25 cellular contexts compared by ENCODE assay signal in the genomic region with DNA sequence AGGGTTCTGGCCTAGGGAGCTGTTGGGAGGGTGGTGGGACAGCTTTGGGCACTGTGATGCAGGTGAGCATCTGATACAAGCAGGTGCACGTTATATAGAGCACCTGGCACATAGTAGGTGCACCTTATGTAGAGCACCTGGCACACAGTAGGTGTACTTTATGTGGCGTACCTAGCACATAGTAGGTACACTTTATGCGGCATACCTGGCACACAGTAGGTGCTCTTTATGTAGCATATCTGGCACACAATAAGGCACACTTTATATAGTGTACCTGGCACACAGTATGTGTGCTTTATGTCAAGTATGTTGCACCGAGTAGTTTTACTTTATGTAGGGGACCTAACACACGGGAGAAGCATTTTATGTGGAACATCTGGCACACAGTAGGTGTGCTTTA. TPM values are rescaled to one million over a fixed set of nuclear protein-coding genes. Genes with fewer than 3 reads are reported as not detected.
A peak's percentile ranks its signal among the peaks of the same experiment; 100 is the strongest.
DNase-seq lines count a peak whose midpoint lies in the region; ATAC-seq, FAIRE-seq and TF ChIP-seq lines count a peak whose summit lies in the region.
"Had no signal": no experiment of that assay in that cellular context is flagged by ENCODE, and none has a peak within 500 bp of the region (broad histone marks: within the 10 kb centered on the region; RNA-seq: fewer than 3 reads in every experiment).

No MANE protein-coding gene starts in this region.

- TF ChIP-seq CTCF in HepG2 (CRISPR knock-in tag; IDR thresholded peaks at IDR 0.05) (no peak), right lobe of liver (IDR thresholded peaks at IDR 0.05) (no peak)

- H3K27ac ChIP-seq in HepG2 (ENCODE audit: extremely low read length, insufficient read depth, low read length) (no peak overlapping the region), right lobe of liver (no peak overlapping the region), mesendoderm (ENCODE audit: low read depth, low read length) (no peak overlapping the region)
- H3K27ac ChIP-seq: 22Rv1; BLaER1 treated with 17β-estradiol and CSF1 and Interleukin-3, amounts not matched to agents 10 nM and 100 nM; GM23248 had no signal

- no peak overlapping the region for H2AFZ ChIP-seq in HepG2 (ENCODE audit: low read length)
- H2AFZ ChIP-seq: GM23248 had no signal

- H3K18ac ChIP-seq in mesendoderm (ENCODE audit: low read length) = no peak overlapping the region

- FAIRE-seq in HepG2 (lab: Jason Lieb, UNC) = no peak
- FAIRE-seq: A204.1, GM12892, H1 had no signal

- H3K27me3 ChIP-seq in HepG2 (ENCODE audit: control insufficient read depth in 1 of 2, insufficient read depth in 2 of 2, low read length in 2 of 2) (no peaks in the 10 kb centered on the region), right lobe of liver (no peaks in the 10 kb centered on the region), mesendoderm (ENCODE audit: insufficient read depth, low read length, poor library complexity) (no peaks in the 10 kb centered on the region), HAP-1 (ENCODE audit: low read depth) (no peaks in the 10 kb centered on the region)
- H3K27me3 ChIP-seq: BE2C; BLaER1 treated with 17β-estradiol and CSF1 and Interleukin-3, amounts not matched to agents 10 nM and 100 nM had no signal

- H2BK120ac ChIP-seq in mesendoderm (ENCODE audit: low read depth, low read length) = no peak overlapping the region

- H3K4me1 ChIP-seq in HepG2 (ENCODE audit: insufficient read depth, low read length) (peaks cover 42% of the 10 kb centered on the region), right lobe of liver (peaks cover 0 to 12% (median 0%) of the 10 kb centered on the region in 4 donors), mesendoderm (ENCODE audit: control insufficient read depth, low read depth, low read length) (no peaks in the 10 kb centered on the region), HAP-1 (no peaks in the 10 kb centered on the region)
- H3K4me1 ChIP-seq: BE2C had no signal

- 93% methylated on average over 3 of the region's 5 CpGs for WGBS in HepG2 (ENCODE audit: low lambda C conversion rate)
- WGBS in right lobe of liver (ENCODE audit: insufficient coverage, low coverage, low lambda C conversion rate, missing lambda C conversion rate) = 57% methylated on average over 2 of the region's 5 CpGs
- WGBS in mesendoderm (ENCODE audit: extremely low coverage, insufficient coverage, low lambda C conversion rate) = no CpG with 5 or more reads among the region's 5 CpGs

- H3K4me3 ChIP-seq in HepG2 (replicated peaks in 1 of 3; ENCODE audit: insufficient read depth in 1 of 3, low read depth in 2 of 3, low read length in 3 of 3) (no peak overlapping the region), right lobe of liver (no peak overlapping the region), mesendoderm (ENCODE audit: low read length) (peak overlapping the region; percentile 9), HAP-1 (no peak overlapping the region)
- H3K4me3 ChIP-seq: BLaER1 treated with 17β-estradiol and CSF1 and Interleukin-3, amounts not matched to agents 10 nM and 100 nM; GM23248 had no signal

- no peak for TF ChIP-seq RAD21 in HepG2 (CRISPR knock-in tag; IDR thresholded peaks at IDR 0.05)

- DNase-seq in HepG2 (ENCODE audit: low spot score) (no peak), right lobe of liver (no peak), mesendoderm (no peak), HCEC 1CT (no peak), HAP-1 (ENCODE audit: low spot score in 2 of 2) (no peak), Ammon's horn (ENCODE audit: low spot score) (no peak)
- DNase-seq: BE2C; Calu3; CD4-positive, alpha-beta memory T cell; COR-L47; DMS53; DMS79 treated with DMSO at 0.1 percent for 48 hours; GF-D8; GM23248; H7; HFFc6 had no signal

- H3K79me1 ChIP-seq in mesendoderm (ENCODE audit: low read length) = no peaks in the 10 kb centered on the region

- H3K36me3 ChIP-seq in HepG2 (replicated peaks in 1 of 2; ENCODE audit: control insufficient read depth in 1 of 2, insufficient read depth in 2 of 2, low read length in 2 of 2) (no peaks in the 10 kb centered on the region), right lobe of liver (no peaks in the 10 kb centered on the region), mesendoderm (ENCODE audit: control insufficient read depth, insufficient read depth, low read length) (no peaks in the 10 kb centered on the region), HAP-1 (replicated peaks) (no peaks in the 10 kb centered on the region)
- H3K36me3 ChIP-seq: BE2C; BLaER1 treated with 17β-estradiol and CSF1 and Interleukin-3, amounts not matched to agents 10 nM and 100 nM had no signal

- H3K9ac ChIP-seq in HepG2 (ENCODE audit: insufficient read depth, low read depth, low read length) (no peak overlapping the region), mesendoderm (ENCODE audit: low read length) (no peak overlapping the region)
- H3K9ac ChIP-seq: BLaER1 treated with 17β-estradiol and CSF1 and Interleukin-3, amounts not matched to agents 10 nM and 100 nM; GM23248 had no signal

- no peak for TF ChIP-seq POLR2A in HepG2 (IDR thresholded peaks at IDR 0.05; ENCODE audit: insufficient read depth in 1 of 2, low read depth in 2 of 2, low read length in 2 of 2)
- TF ChIP-seq POLR2A in right lobe of liver (IDR thresholded peaks at IDR 0.05) = no peak

- no peak overlapping the region for H2AK5ac ChIP-seq in mesendoderm (ENCODE audit: low read length)

- no TSS peak for BruUV-seq in HepG2 (replicated peaks; lab: Mats Ljungman, UMichigan)

- H3K56ac ChIP-seq in mesendoderm (ENCODE audit: low read length) = no peak overlapping the region

- no peak overlapping the region for H3K23ac ChIP-seq in mesendoderm (ENCODE audit: low read length)

- intact Hi-C loops in HepG2 (cut with micrococcal nuclease; ENCODE audit: unreplicated experiment) (loop anchor here (5.0 kb wide), 1 partner anchor 39 kb away; no protein-coding TSS in a partner anchor), right lobe of liver (cut with DNase I) (no loop called here)

- ATAC-seq in HepG2 = no peak
- ATAC-seq in right lobe of liver = no peak

- no peak overlapping the region for H2BK15ac ChIP-seq in mesendoderm (replicated peaks; ENCODE audit: low read depth)

- in situ Hi-C loops in HepG2 (cut with HindIII; ENCODE audit: extremely low pct_ligation_motif_present, low pct_unique_long_range_greater_than_20kb) (no loop called here), HAP-1 (cut with MboI; ENCODE audit: low sequenced_read_pairs) (no loop called here)

- no peak overlapping the region for H4K5ac ChIP-seq in mesendoderm (ENCODE audit: low read length)

- H2BK5ac ChIP-seq in mesendoderm (ENCODE audit: low read length) = no peak overlapping the region

- no peaks in the 10 kb centered on the region for H4K20me1 ChIP-seq in HepG2 (ENCODE audit: insufficient read depth, low read length)
- H4K20me1 ChIP-seq: BLaER1 treated with 17β-estradiol and CSF1 and Interleukin-3, amounts not matched to agents 10 nM and 100 nM had no signal

- H3K79me2 ChIP-seq in HepG2 (ENCODE audit: insufficient read depth, low read length) = peaks cover 6% of the 10 kb centered on the region
- no peaks in the 10 kb centered on the region for H3K79me2 ChIP-seq in mesendoderm (ENCODE audit: control insufficient read depth, insufficient read depth, low read length)

- H3K4me2 ChIP-seq in HepG2 (ENCODE audit: low read depth, low read length) (no peak overlapping the region), mesendoderm (ENCODE audit: low read length) (no peak overlapping the region)
- H3K4me2 ChIP-seq: BLaER1 treated with 17β-estradiol and CSF1 and Interleukin-3, amounts not matched to agents 10 nM and 100 nM had no signal

- no peak overlapping the region for H4K8ac ChIP-seq in mesendoderm (ENCODE audit: low read depth, low read length)

- CTCF ChIA-PET in HepG2 (lab: Yijun Ruan, JAX; ENCODE audit: low intra/inter-chr PET ratio, low total read pairs) = no interaction called here

- TF ChIP-seq EP300 in HepG2 (IDR thresholded peaks at IDR 0.05; ENCODE audit: low read depth in 2 of 2, low read length in 2 of 2) (no peak), HepG2 (CRISPR knock-in tag; IDR thresholded peaks at IDR 0.05; ENCODE audit: borderline replicate concordance) (no peak)

- H3K9me3 ChIP-seq in HepG2 (ENCODE audit: low read length) = no peaks in the 10 kb centered on the region
- no peaks in the 10 kb centered on the region for H3K9me3 ChIP-seq in right lobe of liver
- no peaks in the 10 kb centered on the region for H3K9me3 ChIP-seq in HAP-1
- H3K9me3 ChIP-seq: BE2C; BLaER1 treated with 17β-estradiol and CSF1 and Interleukin-3, amounts not matched to agents 10 nM and 100 nM had no signal

- POLR2A ChIA-PET in HepG2 (lab: Yijun Ruan, JAX) = interaction anchor here (3.1 kb wide), 1 partner anchor 30 kb away, joined by 68 read pairs; a partner anchor contains a TSS

- H3K4ac ChIP-seq in mesendoderm (ENCODE audit: low read depth, low read length) = no peak overlapping the region

RNA-seq across cellular contexts. Expression of a gene that starts 1.6 kb away (rescaled TPM):
- total RNA-seq in HepG2 (2016; rRNA removed; fragmentation: Illumina TruSeq; extraction: Trizol) (7.2 and 30.8 TPM in 2 replicates), right lobe of liver (10 to 100 TPM; 21.9 to 95.5 (median 45.3) TPM)
- 7.6 and 8.4 TPM in 2 replicates for total RNA-seq in HepG2 (2016; cell fraction: cytosol; rRNA removed; fragmentation: Illumina TruSeq; extraction: Trizol; ENCODE audit: low read depth)
- 8.4 and 31.2 TPM in 2 replicates for total RNA-seq in HepG2 (2016; cell fraction: insoluble cytoplasmic fraction; rRNA removed; fragmentation: Illumina TruSeq; extraction: Trizol)
- total RNA-seq in HepG2 (2016; cell fraction: membrane; rRNA removed; fragmentation: Illumina TruSeq; extraction: Trizol) = 7.5 and 8.0 TPM in 2 replicates
- 58.4 and 69.5 TPM in 2 replicates for total RNA-seq in HepG2 (2016; cell fraction: nucleus; rRNA removed; fragmentation: Illumina TruSeq; extraction: Trizol)
- polyA plus RNA-seq in HepG2 (2011; rRNA removed) = 29.9 and 47.3 TPM in 2 replicates
- 17.8 and 24.8 TPM in 2 replicates for polyA plus RNA-seq in HepG2 (2011; cell fraction: cytosol; rRNA removed)
- 265 and 292 TPM in 2 replicates for polyA plus RNA-seq in HepG2 (2011; cell fraction: nucleus; rRNA removed)
- 24.1 and 32.2 TPM in 2 replicates for polyA plus RNA-seq in HepG2 (2012)
- 5.0 and 5.2 TPM in 2 replicates for polyA plus RNA-seq in HepG2 (2016; cell fraction: cytosol; fragmentation: Illumina TruSeq; extraction: Trizol; ENCODE audit: low read depth)
- 7.9 and 8.8 TPM in 2 replicates for polyA plus RNA-seq in HepG2 (2016; cell fraction: insoluble cytoplasmic fraction; fragmentation: Illumina TruSeq; extraction: Trizol; ENCODE audit: low read depth)
- 6.3 and 6.8 TPM in 2 replicates for polyA plus RNA-seq in HepG2 (2016; cell fraction: membrane; fragmentation: Illumina TruSeq; extraction: Trizol; ENCODE audit: low read depth)
- 110 and 117 TPM in 2 replicates for polyA plus RNA-seq in HepG2 (2016; cell fraction: nucleus; fragmentation: Illumina TruSeq; extraction: Trizol; ENCODE audit: insufficient read depth, low read depth)
- polyA minus RNA-seq in HepG2 (2011; rRNA and poly(A)+ RNA removed; ENCODE audit: low replicate concordance) = 30.7 and 43.0 TPM in 2 replicates
- 11.0 and 11.8 TPM in 2 replicates for polyA minus RNA-seq in HepG2 (2011; cell fraction: cytosol; rRNA and poly(A)+ RNA removed)
- 81.9 and 132 TPM in 2 replicates for polyA minus RNA-seq in HepG2 (2011; cell fraction: nucleus; rRNA and poly(A)+ RNA removed)
- not detected for polyA plus RNA-seq in mesendoderm (2013, experiment 1 of 2)
- not detected for polyA plus RNA-seq in mesendoderm (2013, experiment 2 of 2)
- total RNA-seq: GM23248, H1, H7, HFFc6 had no signal
- polyA plus RNA-seq: AG04450, CD14-positive monocyte, GM23248, H1 had no signal

RNA-seq across cellular contexts. Expression of a gene that starts 30.5 kb away (rescaled TPM):
- total RNA-seq in HepG2 (2016; rRNA removed; fragmentation: Illumina TruSeq; extraction: Trizol) (5.6 and 17.8 TPM in 2 replicates), right lobe of liver (100 to 1,000 TPM; 186 to 573 (median 245) TPM)
- 1.5 and 1.8 TPM in 2 replicates for total RNA-seq in HepG2 (2016; cell fraction: cytosol; rRNA removed; fragmentation: Illumina TruSeq; extraction: Trizol; ENCODE audit: low read depth)
- 5.2 and 19.4 TPM in 2 replicates for total RNA-seq in HepG2 (2016; cell fraction: insoluble cytoplasmic fraction; rRNA removed; fragmentation: Illumina TruSeq; extraction: Trizol)
- total RNA-seq in HepG2 (2016; cell fraction: membrane; rRNA removed; fragmentation: Illumina TruSeq; extraction: Trizol) = 3.3 and 3.5 TPM in 2 replicates
- total RNA-seq in HepG2 (2016; cell fraction: nucleus; rRNA removed; fragmentation: Illumina TruSeq; extraction: Trizol) = 31.5 and 33.3 TPM in 2 replicates
- polyA plus RNA-seq in HepG2 (2011; rRNA removed) = 22.8 and 36.6 TPM in 2 replicates
- polyA plus RNA-seq in HepG2 (2011; cell fraction: cytosol; rRNA removed) = 8.9 and 9.0 TPM in 2 replicates
- 112 and 139 TPM in 2 replicates for polyA plus RNA-seq in HepG2 (2011; cell fraction: nucleus; rRNA removed)
- 18.0 and 18.4 TPM in 2 replicates for polyA plus RNA-seq in HepG2 (2012)
- 0.71 and 0.78 TPM in 2 replicates for polyA plus RNA-seq in HepG2 (2016; cell fraction: cytosol; fragmentation: Illumina TruSeq; extraction: Trizol; ENCODE audit: low read depth)
- polyA plus RNA-seq in HepG2 (2016; cell fraction: insoluble cytoplasmic fraction; fragmentation: Illumina TruSeq; extraction: Trizol; ENCODE audit: low read depth) = 3.8 and 5.7 TPM in 2 replicates
- 1.4 and 1.6 TPM in 2 replicates for polyA plus RNA-seq in HepG2 (2016; cell fraction: membrane; fragmentation: Illumina TruSeq; extraction: Trizol; ENCODE audit: low read depth)
- 55.9 and 57.1 TPM in 2 replicates for polyA plus RNA-seq in HepG2 (2016; cell fraction: nucleus; fragmentation: Illumina TruSeq; extraction: Trizol; ENCODE audit: insufficient read depth, low read depth)
- polyA minus RNA-seq in HepG2 (2011; rRNA and poly(A)+ RNA removed; ENCODE audit: low replicate concordance) = 4.2 and 53.5 TPM in 2 replicates
- polyA minus RNA-seq in HepG2 (2011; cell fraction: cytosol; rRNA and poly(A)+ RNA removed) = 6.2 and 7.0 TPM in 2 replicates
- polyA minus RNA-seq in HepG2 (2011; cell fraction: nucleus; rRNA and poly(A)+ RNA removed) = 92.7 and 137 TPM in 2 replicates
- polyA plus RNA-seq in mesendoderm (2013, experiment 1 of 2) = not detected
- not detected for polyA plus RNA-seq in mesendoderm (2013, experiment 2 of 2)
- total RNA-seq: CD4-positive, alpha-beta memory T cell; Daoy; G401; GM23248; H1; H7; HFFc6 had no signal
- polyA plus RNA-seq: CD4-positive, alpha-beta memory T cell; GM23248; H1 had no signal

RNA-seq across cellular contexts. Expression of a gene that starts 56.2 kb away (rescaled TPM):
- total RNA-seq in HepG2 (2016; rRNA removed; fragmentation: Illumina TruSeq; extraction: Trizol) = not detected in 2 replicates
- not detected in 2 replicates for total RNA-seq in HepG2 (2016; cell fraction: cytosol; rRNA removed; fragmentation: Illumina TruSeq; extraction: Trizol; ENCODE audit: low read depth)
- not detected in 2 replicates for total RNA-seq in HepG2 (2016; cell fraction: insoluble cytoplasmic fraction; rRNA removed; fragmentation: Illumina TruSeq; extraction: Trizol)
- total RNA-seq in HepG2 (2016; cell fraction: membrane; rRNA removed; fragmentation: Illumina TruSeq; extraction: Trizol) = not detected in 2 replicates
- not detected in 2 replicates for total RNA-seq in HepG2 (2016; cell fraction: nucleus; rRNA removed; fragmentation: Illumina TruSeq; extraction: Trizol)
- not detected in 2 replicates for polyA plus RNA-seq in HepG2 (2011; rRNA removed)
- polyA plus RNA-seq in HepG2 (2011; cell fraction: cytosol; rRNA removed) = not detected in 2 replicates
- polyA plus RNA-seq in HepG2 (2011; cell fraction: nucleus; rRNA removed) = not detected in 2 replicates
- not detected in 2 replicates for polyA plus RNA-seq in HepG2 (2012)
- not detected in 2 replicates for polyA plus RNA-seq in HepG2 (2016; cell fraction: cytosol; fragmentation: Illumina TruSeq; extraction: Trizol; ENCODE audit: low read depth)
- polyA plus RNA-seq in HepG2 (2016; cell fraction: insoluble cytoplasmic fraction; fragmentation: Illumina TruSeq; extraction: Trizol; ENCODE audit: low read depth) = not detected in 2 replicates
- polyA plus RNA-seq in HepG2 (2016; cell fraction: membrane; fragmentation: Illumina TruSeq; extraction: Trizol; ENCODE audit: low read depth) = not detected in 2 replicates
- not detected in 2 replicates for polyA plus RNA-seq in HepG2 (2016; cell fraction: nucleus; fragmentation: Illumina TruSeq; extraction: Trizol; ENCODE audit: insufficient read depth, low read depth)
- polyA minus RNA-seq in HepG2 (2011; rRNA and poly(A)+ RNA removed; ENCODE audit: low replicate concordance) = not detected in 2 replicates
- not detected in 2 replicates for polyA minus RNA-seq in HepG2 (2011; cell fraction: cytosol; rRNA and poly(A)+ RNA removed)
- polyA minus RNA-seq in HepG2 (2011; cell fraction: nucleus; rRNA and poly(A)+ RNA removed) = not detected in 2 replicates
- total RNA-seq in right lobe of liver = not detected
- polyA plus RNA-seq in mesendoderm (2013, experiment 1 of 2) = not detected
- polyA plus RNA-seq in mesendoderm (2013, experiment 2 of 2) = not detected
- total RNA-seq: Calu3; CD4-positive, alpha-beta memory T cell; Daoy; G401; GM23248; H1; H7; HFFc6 had no signal
- polyA plus RNA-seq: AG04450; CD14-positive monocyte; CD4-positive, alpha-beta memory T cell; GM23248; H1 had no signal

RNA-seq across cellular contexts. Expression of a gene that starts 56.6 kb away (rescaled TPM):
- total RNA-seq in HepG2 (2016; rRNA removed; fragmentation: Illumina TruSeq; extraction: Trizol) (not detected in 2 replicates), right lobe of liver (not detected)
- not detected in 2 replicates for total RNA-seq in HepG2 (2016; cell fraction: cytosol; rRNA removed; fragmentation: Illumina TruSeq; extraction: Trizol; ENCODE audit: low read depth)
- total RNA-seq in HepG2 (2016; cell fraction: insoluble cytoplasmic fraction; rRNA removed; fragmentation: Illumina TruSeq; extraction: Trizol) = not detected in 2 replicates
- not detected in 2 replicates for total RNA-seq in HepG2 (2016; cell fraction: membrane; rRNA removed; fragmentation: Illumina TruSeq; extraction: Trizol)
- total RNA-seq in HepG2 (2016; cell fraction: nucleus; rRNA removed; fragmentation: Illumina TruSeq; extraction: Trizol) = not detected in 2 replicates
- not detected in 2 replicates for polyA plus RNA-seq in HepG2 (2011; rRNA removed)
- 0.05 TPM in 1 of 2 replicates, not detected in the other for polyA plus RNA-seq in HepG2 (2011; cell fraction: cytosol; rRNA removed)
- polyA plus RNA-seq in HepG2 (2011; cell fraction: nucleus; rRNA removed) = not detected in 2 replicates
- not detected in 2 replicates for polyA plus RNA-seq in HepG2 (2012)
- polyA plus RNA-seq in HepG2 (2016; cell fraction: cytosol; fragmentation: Illumina TruSeq; extraction: Trizol; ENCODE audit: low read depth) = not detected in 2 replicates
- polyA plus RNA-seq in HepG2 (2016; cell fraction: insoluble cytoplasmic fraction; fragmentation: Illumina TruSeq; extraction: Trizol; ENCODE audit: low read depth) = not detected in 2 replicates
- polyA plus RNA-seq in HepG2 (2016; cell fraction: membrane; fragmentation: Illumina TruSeq; extraction: Trizol; ENCODE audit: low read depth) = not detected in 2 replicates
- not detected in 2 replicates for polyA plus RNA-seq in HepG2 (2016; cell fraction: nucleus; fragmentation: Illumina TruSeq; extraction: Trizol; ENCODE audit: insufficient read depth, low read depth)
- polyA minus RNA-seq in HepG2 (2011; rRNA and poly(A)+ RNA removed; ENCODE audit: low replicate concordance) = 0.14 TPM in 1 of 2 replicates, not detected in the other
- polyA minus RNA-seq in HepG2 (2011; cell fraction: cytosol; rRNA and poly(A)+ RNA removed) = not detected in 2 replicates
- not detected in 2 replicates for polyA minus RNA-seq in HepG2 (2011; cell fraction: nucleus; rRNA and poly(A)+ RNA removed)
- polyA plus RNA-seq in mesendoderm (2013, experiment 1 of 2) = not detected
- not detected for polyA plus RNA-seq in mesendoderm (2013, experiment 2 of 2)
- total RNA-seq: Calu3; CD4-positive, alpha-beta memory T cell; Daoy; G401; GM23248; H1; H7; HFFc6 had no signal
- polyA plus RNA-seq: AG04450; CD14-positive monocyte; CD4-positive, alpha-beta memory T cell; GM23248; H1 had no signal

Comparison
In these comparisons a context has a peak if more than half of its experiments do, and no peak if none do; other contexts are left out.
1. RNA of a gene that starts 30.5 kb away (total RNA-seq): 186 to 573 TPM in right lobe of liver; 1.5 to 33.3 TPM in HepG2; every median in the first group is over 4 times any median in the second.